ENCODE assay signal across 11 cellular contexts in the genomic region with DNA sequence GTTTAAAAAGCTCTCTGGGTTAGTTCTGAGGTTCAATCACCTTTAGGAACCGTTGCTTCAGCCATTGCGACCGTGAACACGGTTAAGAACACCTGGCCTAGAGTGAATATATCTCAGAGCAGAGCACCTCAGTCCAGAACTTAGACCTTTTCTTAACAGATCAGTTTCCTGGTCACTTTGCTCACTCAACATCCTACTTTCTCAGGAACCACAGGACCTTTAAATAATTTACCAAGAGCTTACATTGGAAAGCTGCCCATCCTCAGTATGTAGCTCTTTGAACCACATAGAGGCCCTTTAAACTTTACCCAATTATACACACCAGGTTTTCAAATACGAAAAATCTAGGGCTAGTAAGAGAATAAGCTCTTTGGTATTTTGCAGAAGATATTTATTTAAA.
A peak's percentile ranks its signal among the peaks of the same experiment; 100 is the strongest.
DNase-seq lines count a peak whose midpoint lies in the region; ATAC-seq and TF ChIP-seq lines count a peak whose summit lies in the region.
"Had no signal": no experiment of that assay in that cellular context is flagged by ENCODE, and none has a peak within 500 bp of the region (broad histone marks: within the 10 kb centered on the region; RNA-seq: fewer than 3 reads in every experiment).

No MANE protein-coding gene starts in this region.

- H3K36me3 Mint-ChIP-seq in endodermal cell (ENCODE audit: low read depth), result peaks cover 3% of the 10 kb centered on the region

- no peaks in the 10 kb centered on the region for H3K27me3 Mint-ChIP-seq in endodermal cell (ENCODE audit: insufficient read depth)

- no peak for TF ChIP-seq CTCF in endodermal cell (conservative IDR thresholded peaks at IDR 0.05)

- ATAC-seq in GM18519 (IDR thresholded peaks at IDR 0.05; ENCODE audit: low FRiP score, unreplicated experiment) (peak; percentile 28), GM21717 (IDR thresholded peaks at IDR 0.05; ENCODE audit: unreplicated experiment) (peak; percentile 51), HG03354 (IDR thresholded peaks at IDR 0.05; ENCODE audit: poor library complexity, severe bottlenecking, unreplicated experiment) (peak; percentile 50)

- no peak overlapping the region for H3K27ac ChIP-seq in endodermal cell (ENCODE audit: low read depth, low read length)
- H3K27ac ChIP-seq: BLaER1 treated with 17β-estradiol and CSF1 and Interleukin-3, amounts not matched to agents 10 nM and 100 nM had no signal

- H3K27ac Mint-ChIP-seq in endodermal cell, result peak overlapping the region; percentile 21

- 90 to 97% methylated on average over 4 of the region's 5 CpGs for WGBS in endodermal cell (ENCODE audit: insufficient coverage in 1 of 2, insufficient read length in 1 of 2), 2 experiments

- no peaks in the 10 kb centered on the region for H3K27me3 ChIP-seq in endodermal cell (ENCODE audit: control insufficient read depth, insufficient read depth, low read length, poor library complexity, severe bottlenecking)
- H3K27me3 ChIP-seq: BLaER1 treated with 17β-estradiol and CSF1 and Interleukin-3, amounts not matched to agents 10 nM and 100 nM had no signal

- H3K4me3 Mint-ChIP-seq in endodermal cell, result no peak overlapping the region

- H3K4me1 Mint-ChIP-seq in endodermal cell, result peaks cover 12% of the 10 kb centered on the region

- no peak for DNase-seq in endodermal cell
- DNase-seq in NCI-H2081 (lab: John Stamatoyannopoulos, UW), result no peak
- DNase-seq in KG1 (lab: John Stamatoyannopoulos, UW), result no peak
- DNase-seq in hypothalamus (lab: John Stamatoyannopoulos, UW), result no peak
- no peak for DNase-seq in NCI-H187 treated with DMSO at 0.1 percent for 48 hours (lab: John Stamatoyannopoulos, UW)
- DNase-seq: effector CD8-positive, alpha-beta T cell; nucleus accumbens had no signal

- H3K9me3 Mint-ChIP-seq in endodermal cell, result no peaks in the 10 kb centered on the region

- H3K4me1 ChIP-seq in endodermal cell (ENCODE audit: control insufficient read depth, insufficient read depth, low read length), result no peaks in the 10 kb centered on the region

- no peaks in the 10 kb centered on the region for H3K9me3 ChIP-seq in endodermal cell (ENCODE audit: control insufficient read depth, low read length)

- H3K9ac ChIP-seq in endodermal cell (ENCODE audit: extremely low read depth, low read length, poor library complexity, severe bottlenecking), result no peak overlapping the region
- H3K9ac ChIP-seq: BLaER1 treated with 17β-estradiol and CSF1 and Interleukin-3, amounts not matched to agents 10 nM and 100 nM had no signal

- peaks cover 4% of the 10 kb centered on the region for H3K36me3 ChIP-seq in endodermal cell (ENCODE audit: control insufficient read depth, insufficient read depth, low read length)

- H3K4me3 ChIP-seq in endodermal cell (ENCODE audit: low read length), result no peak overlapping the region
- H3K4me3 ChIP-seq: BLaER1 treated with 17β-estradiol and CSF1 and Interleukin-3, amounts not matched to agents 10 nM and 100 nM had no signal
